ENCODE assay signal across 1 cellular context in the genomic region with DNA sequence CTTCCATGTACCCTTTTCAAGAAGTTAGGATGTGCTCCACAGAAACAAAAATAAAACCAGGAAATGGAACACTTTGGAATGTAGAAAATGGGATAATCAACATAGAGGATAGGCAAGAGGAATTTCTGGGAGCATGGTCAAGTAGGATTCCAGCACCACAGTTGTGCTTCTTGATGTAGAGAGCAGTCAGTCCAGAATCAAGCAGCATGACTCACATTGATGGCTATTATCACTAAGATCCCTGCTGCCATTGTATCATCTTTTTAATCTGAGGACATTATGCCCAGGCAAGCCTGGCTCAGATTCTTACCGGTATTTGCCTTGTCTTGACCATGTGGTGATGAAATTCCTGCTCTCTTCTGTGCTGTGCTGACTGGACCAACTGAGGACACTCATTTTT.
TF ChIP-seq lines count a peak whose summit lies in the region.

No MANE protein-coding gene starts in this region.

TF ChIP-seq in HCT116, 20 proteins besides CTCF, POLR2A, EP300 and RAD21 (continued from another document):
- TF ChIP-seq, protein P1, sequence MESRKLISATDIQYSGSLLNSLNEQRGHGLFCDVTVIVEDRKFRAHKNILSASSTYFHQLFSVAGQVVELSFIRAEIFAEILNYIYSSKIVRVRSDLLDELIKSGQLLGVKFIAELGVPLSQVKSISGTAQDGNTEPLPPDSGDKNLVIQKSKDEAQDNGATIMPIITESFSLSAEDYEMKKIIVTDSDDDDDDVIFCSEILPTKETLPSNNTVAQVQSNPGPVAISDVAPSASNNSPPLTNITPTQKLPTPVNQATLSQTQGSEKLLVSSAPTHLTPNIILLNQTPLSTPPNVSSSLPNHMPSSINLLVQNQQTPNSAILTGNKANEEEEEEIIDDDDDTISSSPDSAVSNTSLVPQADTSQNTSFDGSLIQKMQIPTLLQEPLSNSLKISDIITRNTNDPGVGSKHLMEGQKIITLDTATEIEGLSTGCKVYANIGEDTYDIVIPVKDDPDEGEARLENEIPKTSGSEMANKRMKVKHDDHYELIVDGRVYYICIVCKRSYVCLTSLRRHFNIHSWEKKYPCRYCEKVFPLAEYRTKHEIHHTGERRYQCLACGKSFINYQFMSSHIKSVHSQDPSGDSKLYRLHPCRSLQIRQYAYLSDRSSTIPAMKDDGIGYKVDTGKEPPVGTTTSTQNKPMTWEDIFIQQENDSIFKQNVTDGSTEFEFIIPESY (IDR thresholded peaks at IDR 0.05; ENCODE audit: extremely low read depth, insufficient replicate concordance, low read length), result no peak
- TF ChIP-seq TCF7L2 (IDR thresholded peaks at IDR 0.05; ENCODE audit: borderline replicate concordance, extremely low read depth, insufficient read depth, insufficient read length) (no peak), CBX3 (IDR thresholded peaks at IDR 0.05; ENCODE audit: low read depth) (no peak)
